8 cellular contexts compared by ENCODE assay signal in the genomic region with DNA sequence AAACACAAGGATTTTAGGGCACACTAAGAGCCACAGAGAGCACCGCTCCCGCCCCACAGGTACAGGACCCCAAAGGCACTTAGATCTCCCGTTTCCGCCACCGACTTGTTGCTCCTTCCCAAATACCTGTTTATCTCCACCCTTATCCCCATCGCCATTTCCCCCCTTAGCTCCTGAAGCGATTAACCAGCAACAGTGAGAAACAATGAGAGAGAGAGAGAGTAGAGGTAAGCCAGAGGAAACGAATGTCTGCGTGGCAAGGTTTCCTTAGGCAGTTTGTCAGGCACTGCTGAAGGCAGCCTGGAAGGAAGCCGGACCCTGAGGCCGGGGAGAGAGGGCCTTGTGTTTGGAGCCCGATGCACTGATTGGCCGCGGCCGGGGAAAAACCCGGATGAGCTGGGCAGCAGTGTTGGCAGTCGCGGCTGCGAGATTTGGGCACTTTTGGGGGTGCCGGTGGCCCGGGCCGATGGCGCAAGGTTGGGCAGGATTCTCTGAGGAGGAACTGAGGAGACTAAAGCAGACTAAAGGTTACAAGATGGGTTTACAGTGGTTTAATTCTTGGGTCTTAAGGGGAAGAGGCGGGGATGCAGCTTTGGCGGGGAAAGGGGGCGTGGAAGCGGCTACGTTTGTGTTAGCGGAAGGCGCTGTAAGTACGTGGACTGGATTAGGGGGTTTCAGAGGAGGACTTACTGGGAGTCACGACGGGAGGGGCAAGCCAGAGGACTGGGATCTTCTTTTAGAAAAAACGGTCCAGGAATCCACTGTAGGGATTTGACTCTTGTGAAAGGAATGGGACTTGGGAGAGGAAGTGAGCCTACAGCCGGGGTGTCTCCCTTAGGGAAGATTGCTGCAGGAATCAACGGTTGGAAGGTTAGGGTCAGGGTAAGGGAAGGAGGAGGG. TPM values are rescaled to one million over a fixed set of nuclear protein-coding genes. Genes with fewer than 3 reads are reported as not detected.
DNase-seq lines count a peak whose midpoint lies in the region; ATAC-seq, FAIRE-seq and TF ChIP-seq lines count a peak whose summit lies in the region.

A gene with protein sequence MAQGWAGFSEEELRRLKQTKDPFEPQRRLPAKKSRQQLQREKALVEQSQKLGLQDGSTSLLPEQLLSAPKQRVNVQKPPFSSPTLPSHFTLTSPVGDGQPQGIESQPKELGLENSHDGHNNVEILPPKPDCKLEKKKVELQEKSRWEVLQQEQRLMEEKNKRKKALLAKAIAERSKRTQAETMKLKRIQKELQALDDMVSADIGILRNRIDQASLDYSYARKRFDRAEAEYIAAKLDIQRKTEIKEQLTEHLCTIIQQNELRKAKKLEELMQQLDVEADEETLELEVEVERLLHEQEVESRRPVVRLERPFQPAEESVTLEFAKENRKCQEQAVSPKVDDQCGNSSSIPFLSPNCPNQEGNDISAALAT (plus strand): TSS at position 409 of the 900 bp plus-strand sequence. CDS start 58 bp downstream, at position 467.

- peaks cover 28% of the 10 kb centered on the region for H3K79me2 ChIP-seq in keratinocyte (ENCODE audit: control insufficient read depth, insufficient read depth, low read length)

- FAIRE-seq in keratinocyte (lab: Jason Lieb, UNC), result peak; percentile 94

- dilution Hi-C loops in keratinocyte (cut with MboI; ENCODE audit: extremely low pct_ligation_motif_present, low sequenced_read_pairs), result no loop called here

- H3K9ac ChIP-seq in keratinocyte (ENCODE audit: control insufficient read depth, extremely low read depth, insufficient read depth, low read length), result peak within 1 kb of the TSS; percentile 98

- no peaks in the 10 kb centered on the region for H3K36me3 ChIP-seq in keratinocyte (ENCODE audit: control insufficient read depth in 2 of 2, extremely low read depth in 1 of 2, insufficient read depth in 2 of 2, low read length in 2 of 2)

- peak within 1 kb of the TSS; percentile 86 for H3K4me2 ChIP-seq in keratinocyte (ENCODE audit: control insufficient read depth, extremely low read depth, insufficient read depth, low read depth, low read length)

- no peaks in the 10 kb centered on the region for H3K27me3 ChIP-seq in keratinocyte (ENCODE audit: control insufficient read depth, extremely low read depth, insufficient read depth, low read length)

- in situ Hi-C loops in GM18951 (cut with MboI; ENCODE audit: low sequenced_read_pairs, unreplicated experiment), result no loop called here

- DNase-seq in AG09309 (ENCODE audit: low read depth) (peak; percentile 96), NCI-H226 (peak; percentile 89), cerebellar nuclear complex (lab: John Stamatoyannopoulos, UW) (peak; percentile 61 to 66), keratinocyte (ENCODE audit: low read depth, low spot score) (peak; percentile 52)
- peak; percentile 58 to 71 (median 61) for DNase-seq in activated CD4-positive, CD25-positive, alpha-beta regulatory T cell (lab: John Stamatoyannopoulos, UW)
- DNase-seq in stimulated activated CD4-positive, alpha-beta T cell treated with anti-CD3 and anti-CD28 coated beads, Interleukin-15, amount 100 ng/mL, for 1 hour (ENCODE audit: low read depth in 1 of 2, low spot score in 1 of 2), result peak; percentile 67 to 70

- TF ChIP-seq CTCF in AG09309 (IDR thresholded peaks at IDR 0.05; ENCODE audit: control insufficient read depth, insufficient read depth, low read depth, low read length, missing control alignments) (no peak), keratinocyte (optimal IDR thresholded peaks at IDR 0.05 in 1 of 3, IDR thresholded peaks at IDR 0.05 in 1 of 3, conservative IDR thresholded peaks at IDR 0.05 in 1 of 3; ENCODE audit: extremely low read depth in 1 of 3, insufficient read depth in 2 of 3, low read length in 3 of 3) (no peak)

- no peaks in the 10 kb centered on the region for H4K20me1 ChIP-seq in keratinocyte (ENCODE audit: control insufficient read depth, extremely low read depth, insufficient read depth, low read length)

- H3K4me1 ChIP-seq in keratinocyte (ENCODE audit: control insufficient read depth, extremely low read depth, insufficient read depth, low read length), result peaks cover 7% of the 10 kb centered on the region

- H3K4me3 ChIP-seq in AG09309 (ENCODE audit: control insufficient read depth, low read depth, low read length), result peak within 1 kb of the TSS; percentile 69
- peak within 1 kb of the TSS; percentile 53 to 91 (median 76) for H3K4me3 ChIP-seq in keratinocyte (ENCODE audit: control insufficient read depth in 2 of 3, extremely low read depth in 1 of 3, insufficient read depth in 2 of 3, low read depth in 1 of 3, low read length in 3 of 3)

- peak within 1 kb of the TSS; percentile 97 for H2AFZ ChIP-seq in keratinocyte (ENCODE audit: control insufficient read depth, low read length)

- no peaks in the 10 kb centered on the region for H3K9me3 ChIP-seq in keratinocyte (ENCODE audit: control insufficient read depth, low read depth, low read length)

- no peaks in the 10 kb centered on the region for H3K9me1 ChIP-seq in keratinocyte (ENCODE audit: control insufficient read depth, extremely low read depth, insufficient read depth, low read length)

- ATAC-seq in HG03175 (IDR thresholded peaks at IDR 0.05; ENCODE audit: unreplicated experiment), result peak; percentile 99

- H3K27ac ChIP-seq in keratinocyte (ENCODE audit: control insufficient read depth, insufficient read depth, low read length), result peak within 1 kb of the TSS; percentile 95

- peak; percentile 78 for TF ChIP-seq POLR2A in GM18951 (IDR thresholded peaks at IDR 0.05; ENCODE audit: extremely low read depth, insufficient read depth, insufficient read length)

RNA-seq across cellular contexts. Expression of the gene that starts here (rescaled TPM):
- polyA plus RNA-seq in keratinocyte, result 5.5 to 12.0 TPM (median 8.7 TPM) in 3 replicates
- 6.2 TPM for polyA plus RNA-seq in keratinocyte (2011; ENCODE audit: low read depth)
- 2.7 and 4.9 TPM in 2 replicates for polyA plus RNA-seq in keratinocyte (2011; cell fraction: cytosol; rRNA removed)
- polyA plus RNA-seq in keratinocyte (2011; cell fraction: nucleus; rRNA removed), result 17.4 and 23.3 TPM in 2 replicates
- polyA plus RNA-seq in keratinocyte (2012; ENCODE audit: low replicate concordance), result 4.0 and 4.3 TPM in 2 replicates
- 0.26 to 4.1 TPM (median 3.8 TPM) in 3 replicates for polyA minus RNA-seq in keratinocyte
- 2.3 TPM for polyA minus RNA-seq in keratinocyte (2011; cell fraction: cytosol; rRNA and poly(A)+ RNA removed)
- polyA minus RNA-seq in keratinocyte (2011; cell fraction: nucleus; rRNA and poly(A)+ RNA removed), result 3.5 and 8.5 TPM in 2 replicates

Comparison
In these comparisons a context has a peak if more than half of its experiments do, and no peak if none do; other contexts are left out.
1. Peak in every context shown above with its lines: DNase-seq, ATAC-seq, H3K4me3 ChIP-seq and H3K27ac ChIP-seq.